Comparison of ENCODE assay signal across 27 cellular contexts in the genomic region with DNA sequence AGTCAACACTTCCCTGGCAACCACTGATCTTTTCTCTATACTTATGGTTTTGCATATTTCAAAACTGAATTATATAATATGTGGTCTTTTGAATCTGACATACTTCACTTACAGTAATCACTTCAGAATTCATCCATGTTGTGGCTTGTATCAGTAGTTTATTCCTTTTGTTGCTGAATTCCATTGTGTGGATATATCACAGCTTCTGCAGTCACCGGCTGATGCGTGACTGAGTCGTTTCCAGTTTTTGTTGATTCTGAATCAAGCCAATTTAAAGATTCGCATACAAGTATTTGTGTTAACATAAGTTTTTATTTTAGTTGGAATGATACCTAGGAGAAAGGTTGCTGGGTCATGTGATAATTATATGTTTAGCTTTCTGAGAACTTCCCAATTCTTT.
"Had no signal": no experiment of that assay in that cellular context is flagged by ENCODE, and none has a peak within 500 bp of the region (broad histone marks: within the 10 kb centered on the region; RNA-seq: fewer than 3 reads in every experiment).

No MANE protein-coding gene starts in this region.

- H3K27ac ChIP-seq: coronary artery, esophagus muscularis mucosa, neutrophil, parathyroid adenoma, right lobe of liver, thoracic aorta, transverse colon, upper lobe of right lung, uterus had no signal

- H3K27ac Mint-ChIP-seq: mesothelial cell of epicardium; naive B cell; natural killer cell treated with Interleukin-12 subunit alpha and Interleukin-12 subunit beta and Interleukin-15 and Interleukin-18, amount 100 ng/mL, for 72 hours; progenitor cell of endocrine pancreas; stimulated activated naive B cell treated with anti-CD40 and anti-IgM and Interleukin-4, amounts not matched to agents 10 μg/mL and 1 μg/mL and 100 μg/mL, for 72 hours; stimulated activated naive CD8-positive, alpha-beta T cell treated with anti-CD3 and anti-CD28 coated beads, Interleukin-15, Interleukin-2, amounts not matched to agents 100 ng/mL and 50 ng/mL, for 24 hours had no signal

- H3K4me1 ChIP-seq: parathyroid adenoma, right lobe of liver, upper lobe of right lung, uterus had no signal

- H3K9me3 ChIP-seq: esophagus muscularis mucosa, neutrophil, right lobe of liver, thoracic aorta, transverse colon, upper lobe of right lung, uterus had no signal

- H3K79me2 ChIP-seq: parathyroid adenoma had no signal

- FAIRE-seq: endometrium, small intestine had no signal

- ATAC-seq: left lobe of liver; mucosa of descending colon; natural killer cell treated with Interleukin-12 subunit alpha and Interleukin-12 subunit beta and Interleukin-15 and Interleukin-18, amount 100 ng/mL, for 72 hours; right lobe of liver; stimulated activated naive B cell treated with anti-CD40 and anti-IgM and Interleukin-4, amounts not matched to agents 10 μg/mL and 1 μg/mL and 100 μg/mL, for 72 hours; upper lobe of right lung had no signal

- H3K4me3 Mint-ChIP-seq: mesothelial cell of epicardium; naive B cell; natural killer cell treated with Interleukin-12 subunit alpha and Interleukin-12 subunit beta and Interleukin-15 and Interleukin-18, amount 100 ng/mL, for 72 hours; neural crest cell; stimulated activated naive B cell treated with anti-CD40 and anti-IgM and Interleukin-4, amounts not matched to agents 10 μg/mL and 1 μg/mL and 100 μg/mL, for 72 hours; stimulated activated naive CD8-positive, alpha-beta T cell treated with anti-CD3 and anti-CD28 coated beads, Interleukin-15, Interleukin-2, amounts not matched to agents 100 ng/mL and 50 ng/mL, for 24 hours had no signal

- H3K4me3 ChIP-seq: coronary artery, esophagus muscularis mucosa, lung, mucosa of descending colon, right lobe of liver, thoracic aorta, transverse colon, upper lobe of right lung, uterus had no signal

- DNase-seq: dermis blood vessel endothelial cell; effector memory CD4-positive, alpha-beta T cell; kidney; mesenchymal stem cell; mucosa of descending colon; naive B cell; right lobe of liver; small intestine; stimulated activated CD4-positive, alpha-beta T cell treated with anti-CD3 and anti-CD28 coated beads, Interleukin-15, amount 100 ng/mL, for 24 hours; stimulated activated CD4-positive, alpha-beta T cell treated with anti-CD3 and anti-CD28 coated beads, Interleukin-2, amount 100 ng/mL, for 48 hours; stimulated activated naive B cell treated with anti-CD40 and anti-IgM and Interleukin-4, amounts not matched to agents 10 μg/mL and 1 μg/mL and 100 μg/mL, for 72 hours; transverse colon; upper lobe of right lung; uterus had no signal

- H3K4me1 Mint-ChIP-seq: naive B cell; stimulated activated naive B cell treated with anti-CD40 and anti-IgM and Interleukin-4, amounts not matched to agents 10 μg/mL and 1 μg/mL and 100 μg/mL, for 72 hours had no signal

- H3K9ac ChIP-seq: parathyroid adenoma had no signal

- H3K36me3 ChIP-seq: esophagus muscularis mucosa, neutrophil, right lobe of liver, thoracic aorta, transverse colon, upper lobe of right lung, uterus had no signal

- H2AFZ ChIP-seq: parathyroid adenoma had no signal

- H3K36me3 Mint-ChIP-seq: mesothelial cell of epicardium; natural killer cell treated with Interleukin-12 subunit alpha and Interleukin-12 subunit beta and Interleukin-15 and Interleukin-18, amount 100 ng/mL, for 72 hours; stimulated activated naive B cell treated with anti-CD40 and anti-IgM and Interleukin-4, amounts not matched to agents 10 μg/mL and 1 μg/mL and 100 μg/mL, for 72 hours had no signal

- H3K9me3 Mint-ChIP-seq: natural killer cell treated with Interleukin-12 subunit alpha and Interleukin-12 subunit beta and Interleukin-15 and Interleukin-18, amount 100 ng/mL, for 72 hours; neural crest cell had no signal

- H3K27me3 Mint-ChIP-seq: naive B cell; natural killer cell treated with Interleukin-12 subunit alpha and Interleukin-12 subunit beta and Interleukin-15 and Interleukin-18, amount 100 ng/mL, for 72 hours; progenitor cell of endocrine pancreas; stimulated activated naive B cell treated with anti-CD40 and anti-IgM and Interleukin-4, amounts not matched to agents 10 μg/mL and 1 μg/mL and 100 μg/mL, for 72 hours; stimulated activated naive CD8-positive, alpha-beta T cell treated with anti-CD3 and anti-CD28 coated beads, Interleukin-15, Interleukin-2, amounts not matched to agents 100 ng/mL and 50 ng/mL, for 24 hours had no signal

- H3K27me3 ChIP-seq: esophagus muscularis mucosa, neutrophil, right lobe of liver, transverse colon, upper lobe of right lung, uterus had no signal
